In genomic region chr3:108130247-108130646, GRCh38 we compare ENCODE assay signal across 17 cellular contexts. TPM values are rescaled to one million over a fixed set of nuclear protein-coding genes. Genes with fewer than 3 reads are reported as not detected.
DNase-seq lines count a peak whose midpoint lies in the region; ATAC-seq and TF ChIP-seq lines count a peak whose summit lies in the region.
"Had no signal": no experiment of that assay in that cellular context is flagged by ENCODE, and none has a peak within 500 bp of the region (broad histone marks: within the 10 kb centered on the region; RNA-seq: fewer than 3 reads in every experiment).

No MANE protein-coding gene starts in this region.

- H3K36me3 Mint-ChIP-seq in activated CD8-positive, alpha-beta memory T cell treated with anti-CD3 and anti-CD28 coated beads, Interleukin-2, amount 10 ng/mL, durations not matched to agents 7 days and 5 days, result peaks cover 33% of the 10 kb centered on the region
- H3K36me3 Mint-ChIP-seq in HFFc6 (ENCODE audit: low read depth) (no peaks in the 10 kb centered on the region), activated B cell treated with CpG ODN at 0.5 μM for 24 hours (ENCODE audit: low read depth) (peaks cover 50% of the 10 kb centered on the region)

- intact Hi-C loops in activated B cell treated with CpG ODN at 0.5 μM for 24 hours (cut with micrococcal nuclease), result loop anchor here (5.0 kb wide), 1 partner anchor 268 kb away; no protein-coding TSS in a partner anchor

- H3K4me2 ChIP-seq in skeletal muscle satellite cell (ENCODE audit: low read length), result peak overlapping the region; percentile 2
- H3K4me2 ChIP-seq: hepatocyte had no signal

- no peaks in the 10 kb centered on the region for H3K27me3 Mint-ChIP-seq in activated CD8-positive, alpha-beta memory T cell treated with anti-CD3 and anti-CD28 coated beads, Interleukin-2, amount 10 ng/mL, durations not matched to agents 7 days and 5 days
- H3K27me3 Mint-ChIP-seq in HFFc6 (ENCODE audit: insufficient read depth) (no peaks in the 10 kb centered on the region; the same call in 1 of the 2 replicates), activated B cell treated with CpG ODN at 0.5 μM for 24 hours (no peaks in the 10 kb centered on the region)
- H3K27me3 Mint-ChIP-seq: activated CD4-positive, alpha-beta T cell treated with anti-CD3 and anti-CD28 coated beads, Interleukin-2, amount 10 ng/mL, durations not matched to agents 7 days and 5 days; naive thymus-derived CD8-positive, alpha-beta T cell had no signal

- no peaks in the 10 kb centered on the region for H3K27me3 ChIP-seq in skeletal muscle satellite cell (ENCODE audit: control insufficient read depth, insufficient read depth, low read length)
- H3K27me3 ChIP-seq: breast epithelium, dorsolateral prefrontal cortex, hepatocyte, tibial nerve had no signal

- no peaks in the 10 kb centered on the region for H3K36me3 ChIP-seq in skeletal muscle satellite cell (ENCODE audit: insufficient read depth, low read length)
- H3K36me3 ChIP-seq: breast epithelium, tibial nerve had no signal

- H3K4me1 ChIP-seq in skeletal muscle satellite cell (ENCODE audit: control insufficient read depth, insufficient read depth, low read length), result peaks cover 31% of the 10 kb centered on the region
- H3K4me1 ChIP-seq: breast epithelium, tibial nerve had no signal

- H3K4me3 Mint-ChIP-seq in activated CD8-positive, alpha-beta memory T cell treated with anti-CD3 and anti-CD28 coated beads, Interleukin-2, amount 10 ng/mL, durations not matched to agents 7 days and 5 days, result no peak overlapping the region
- H3K4me3 Mint-ChIP-seq in HFFc6, result peak overlapping the region; percentile 57; the same call in 1 of the 2 replicates
- H3K4me3 Mint-ChIP-seq in activated B cell treated with CpG ODN at 0.5 μM for 24 hours, result peak overlapping the region; percentile 74
- H3K4me3 Mint-ChIP-seq: activated CD4-positive, alpha-beta T cell treated with anti-CD3 and anti-CD28 coated beads, Interleukin-2, amount 10 ng/mL, durations not matched to agents 7 days and 5 days had no signal

- TF ChIP-seq CTCF in HFFc6 (IDR thresholded peaks at IDR 0.05), result no peak
- TF ChIP-seq CTCF in activated B cell treated with CpG ODN at 0.5 μM for 24 hours (IDR thresholded peaks at IDR 0.05), result no peak

- no peak for DNase-seq in activated CD8-positive, alpha-beta memory T cell treated with anti-CD3 and anti-CD28 coated beads, Interleukin-2, amount 10 ng/mL, durations not matched to agents 7 days and 5 days
- DNase-seq in activated CD8-positive, alpha-beta memory T cell treated with anti-CD3 and anti-CD28 coated beads for 24 hours, result no peak
- DNase-seq in HFFc6 (no peak), activated B cell treated with CpG ODN at 0.5 μM for 24 hours (no peak), OCI-M1 (lab: John Stamatoyannopoulos, UW) (no peak)
- no peak for DNase-seq in effector CD4-positive, alpha-beta T cell
- DNase-seq: activated CD4-positive, alpha-beta T cell treated with anti-CD3 and anti-CD28 coated beads, Interleukin-2, amount 10 ng/mL, durations not matched to agents 7 days and 5 days; activated gamma-delta T cell treated with Interleukin-2 at 50 U/mL for 16 hours; dorsolateral prefrontal cortex; naive thymus-derived CD8-positive, alpha-beta T cell; NCI-H187 treated with DMSO at 0.1 percent for 48 hours; NCI-H524 had no signal

- peak overlapping the region; percentile 18 for H3K27ac Mint-ChIP-seq in activated CD8-positive, alpha-beta memory T cell treated with anti-CD3 and anti-CD28 coated beads, Interleukin-2, amount 10 ng/mL, durations not matched to agents 7 days and 5 days
- peak overlapping the region; percentile 84; the same call in 1 of the 2 replicates for H3K27ac Mint-ChIP-seq in HFFc6
- peak overlapping the region; percentile 92 for H3K27ac Mint-ChIP-seq in activated B cell treated with CpG ODN at 0.5 μM for 24 hours
- H3K27ac Mint-ChIP-seq: activated CD4-positive, alpha-beta T cell treated with anti-CD3 and anti-CD28 coated beads, Interleukin-2, amount 10 ng/mL, durations not matched to agents 7 days and 5 days had no signal

- H3K4me3 ChIP-seq in skeletal muscle satellite cell (ENCODE audit: low read length), result no peak overlapping the region
- H3K4me3 ChIP-seq: breast epithelium, dorsolateral prefrontal cortex, hepatocyte, tibial nerve had no signal

- no peak overlapping the region for H3K9ac ChIP-seq in skeletal muscle satellite cell (ENCODE audit: low read depth, low read length)

- H3K9me3 ChIP-seq in skeletal muscle satellite cell (replicated peaks; ENCODE audit: low read length), result no peaks in the 10 kb centered on the region
- H3K9me3 ChIP-seq: breast epithelium, tibial nerve had no signal

- ATAC-seq in activated CD8-positive, alpha-beta memory T cell treated with anti-CD3 and anti-CD28 coated beads, Interleukin-2, amount 10 ng/mL, durations not matched to agents 7 days and 5 days, result no peak
- ATAC-seq in activated B cell treated with CpG ODN at 0.5 μM for 24 hours (ENCODE audit: low read depth) (no peak), GM18520 (IDR thresholded peaks at IDR 0.05; ENCODE audit: unreplicated experiment) (no peak)
- ATAC-seq: naive thymus-derived CD8-positive, alpha-beta T cell had no signal

- POLR2A ChIA-PET in activated B cell treated with CpG ODN at 0.5 μM for 24 hours (lab: Charles Lee), result interaction anchor here (1.9 to 2.1 kb wide), 2 partner anchors 30 to 93 kb away, joined by 5 to 8 read pairs; no protein-coding TSS in a partner anchor

- peaks cover 85% of the 10 kb centered on the region for H3K4me1 Mint-ChIP-seq in activated CD8-positive, alpha-beta memory T cell treated with anti-CD3 and anti-CD28 coated beads, Interleukin-2, amount 10 ng/mL, durations not matched to agents 7 days and 5 days
- peaks cover 49% of the 10 kb centered on the region for H3K4me1 Mint-ChIP-seq in HFFc6 (ENCODE audit: low read depth)
- peaks cover 95% of the 10 kb centered on the region for H3K4me1 Mint-ChIP-seq in activated B cell treated with CpG ODN at 0.5 μM for 24 hours

- no peaks in the 10 kb centered on the region for H3K9me3 Mint-ChIP-seq in activated CD8-positive, alpha-beta memory T cell treated with anti-CD3 and anti-CD28 coated beads, Interleukin-2, amount 10 ng/mL, durations not matched to agents 7 days and 5 days (ENCODE audit: low read depth)
- H3K9me3 Mint-ChIP-seq in HFFc6, result no peaks in the 10 kb centered on the region
- H3K9me3 Mint-ChIP-seq in activated B cell treated with CpG ODN at 0.5 μM for 24 hours, result peaks cover 6% of the 10 kb centered on the region

- CTCF ChIA-PET in activated CD8-positive, alpha-beta memory T cell treated with anti-CD3 and anti-CD28 coated beads, Interleukin-2, amount 10 ng/mL, durations not matched to agents 7 days and 5 days (lab: Charles Lee), result interaction anchor here (1.3 to 1.8 kb wide), 2 partner anchors 40 to 258 kb away, joined by 3 to 5 read pairs; no protein-coding TSS in a partner anchor
- CTCF ChIA-PET in activated B cell treated with CpG ODN at 0.5 μM for 24 hours (lab: Charles Lee), result interaction anchor here (1.0 kb wide), 1 partner anchor 277 kb away, joined by 3 read pairs; no protein-coding TSS in a partner anchor

RNA-seq across cellular contexts. Expression of gene CD47, which starts 39.4 kb away (rescaled TPM):
- total RNA-seq in activated CD8-positive, alpha-beta memory T cell treated with anti-CD3 and anti-CD28 coated beads, Interleukin-2, amount 10 ng/mL, durations not matched to agents 7 days and 5 days, result 100 to 1,000 TPM; 111 to 133 TPM
- total RNA-seq in HFFc6 (2021; fragmentation: NEBNext Ultra II Directional; extraction: Animal tissue kit (Norgen Biotek cat#: 25700)), result 10 to 100 TPM; 68.3 to 89.5 (median 77.1) TPM
- total RNA-seq in activated B cell treated with CpG ODN at 0.5 μM for 24 hours, result 158 and 184 TPM in 2 replicates
- 70.7 and 71.6 TPM in 2 replicates for total RNA-seq in skeletal muscle satellite cell (2012; rRNA removed)

Comparison
In these comparisons a context has a peak if more than half of its experiments do, and no peak if none do; other contexts are left out.
1. H3K27ac Mint-ChIP-seq: peak in every context shown above with its lines; median percentile 92 in activated B cell treated with CpG ODN at 0.5 μM for 24 hours; 84 in HFFc6; 18 in activated CD8-positive, alpha-beta memory T cell treated with anti-CD3 and anti-CD28 coated beads, Interleukin-2, amount 10 ng/mL, durations not matched to agents 7 days and 5 days.